ENCODE assay signal across 1 cellular context in genomic region chr6:43608310-43608763, GRCh38.
TF ChIP-seq lines count a peak whose summit lies in the region.

No MANE protein-coding gene starts in this region.

TF ChIP-seq in K562, 482 proteins besides CTCF, POLR2A, EP300 and RAD21 (continues in another document):
- TF ChIP-seq SAP30 (IDR thresholded peaks at IDR 0.05; ENCODE audit: borderline replicate concordance, insufficient read depth, low read depth, low read length, poor library complexity, severe bottlenecking) (no peak), ZBTB9 (CRISPR knock-in tag; IDR thresholded peaks at IDR 0.05) (peak; percentile 40; the same call in 1 of the 2 replicates), TARDBP (IDR thresholded peaks at IDR 0.05) (0 out of 2 replicates have a peak, but pooled peaks have one; percentile 34), JUND (IDR thresholded peaks at IDR 0.05; ENCODE audit: borderline replicate concordance, low read depth, low read length) (no peak), JUND (tag; IDR thresholded peaks at IDR 0.05; ENCODE audit: borderline replicate concordance, low read depth, low read length) (0 out of 3 replicates have a peak, but pooled peaks have one; percentile 27), SMARCA5 (IDR thresholded peaks at IDR 0.05) (0 out of 2 replicates have a peak, but pooled peaks have one; percentile 56), CBX3 (IDR thresholded peaks at IDR 0.05; ENCODE audit: borderline replicate concordance in 1 of 2, low read length in 2 of 2) (peak in 1 of 2 experiments; percentile 33; a peak in 1 of 3 replicates), GATAD2B (IDR thresholded peaks at IDR 0.05; ENCODE audit: borderline replicate concordance) (no peak), ZNF263 (CRISPR knock-in tag; IDR thresholded peaks at IDR 0.05; ENCODE audit: borderline replicate concordance) (no peak; the same call in 1 of the 2 replicates), RB1 (IDR thresholded peaks at IDR 0.05; ENCODE audit: low read depth) (peak; percentile 57; the same call in 1 of the 2 replicates), SMC3 (conservative IDR thresholded peaks at IDR 0.05; ENCODE audit: insufficient read depth, low read depth, low read length) (peak; percentile 63; the same call in 1 of the 2 replicates), ZNF584 (CRISPR knock-in tag; IDR thresholded peaks at IDR 0.05; ENCODE audit: low read depth) (0 out of 2 replicates have a peak, but pooled peaks have one; percentile 22), HCFC1 (IDR thresholded peaks at IDR 0.05; ENCODE audit: low read depth, low read length) (0 out of 2 replicates have a peak, but pooled peaks have one; percentile 22), ATF7 (IDR thresholded peaks at IDR 0.05) (peak; percentile 31; the same call in 1 of the 2 replicates), HDAC8 (tag; IDR thresholded peaks at IDR 0.05) (no peak), RHOXF2B (CRISPR knock-in tag; conservative IDR thresholded peaks at IDR 0.05) (no peak), NR2F6 (CRISPR knock-in tag; IDR thresholded peaks at IDR 0.05) (no peak), ARID1B (IDR thresholded peaks at IDR 0.05) (no peak; the same call in 1 of the 2 replicates), CC2D1A (IDR thresholded peaks at IDR 0.05) (peak; percentile 56; the same call in 1 of the 2 replicates), CEBPG (CRISPR knock-in tag; IDR thresholded peaks at IDR 0.05) (0 out of 2 replicates have a peak, but pooled peaks have one; percentile 4), CEBPG (tag; conservative IDR thresholded peaks at IDR 0.05 in 1 of 2, IDR thresholded peaks at IDR 0.05 in 1 of 2) (0 out of 4 replicates have a peak, but pooled peaks of 1 of the 2 experiments have one; percentile 34), NCOA6 (IDR thresholded peaks at IDR 0.05) (no peak), STAG1 (CRISPR knock-in tag; IDR thresholded peaks at IDR 0.05; ENCODE audit: borderline replicate concordance) (no peak), SNIP1 (IDR thresholded peaks at IDR 0.05; ENCODE audit: low read depth) (no peak), HSF4 (CRISPR knock-in tag; IDR thresholded peaks at IDR 0.05; ENCODE audit: borderline replicate concordance) (no peak), ZNF212 (CRISPR knock-in tag; IDR thresholded peaks at IDR 0.05) (0 out of 2 replicates have a peak, but pooled peaks have one; percentile 38), JUN (IDR thresholded peaks at IDR 0.05; ENCODE audit: borderline replicate concordance, low read depth, low read length) (peak; percentile 29; the same call in 1 of the 2 replicates), JUN (CRISPR knock-in tag; IDR thresholded peaks at IDR 0.05; ENCODE audit: borderline replicate concordance) (no peak), SMAD4 (CRISPR knock-in tag; conservative IDR thresholded peaks at IDR 0.05) (0 out of 2 replicates have a peak, but pooled peaks have one; percentile 22), BDP1 (IDR thresholded peaks at IDR 0.05; ENCODE audit: insufficient read depth, insufficient read length) (no peak), EWSR1 (IDR thresholded peaks at IDR 0.05; ENCODE audit: borderline replicate concordance, low read depth, partially characterized antibody) (no peak), ARID2 (IDR thresholded peaks at IDR 0.05) (0 out of 2 replicates have a peak, but pooled peaks have one; percentile 39), POU5F1 (IDR thresholded peaks at IDR 0.05; ENCODE audit: borderline replicate concordance, low read depth, low read length, partially characterized antibody) (no peak), PML (IDR thresholded peaks at IDR 0.05; ENCODE audit: low read length) (peak; percentile 14; the same call in 1 of the 2 replicates), SMARCA4 (IDR thresholded peaks at IDR 0.05) (0 out of 2 replicates have a peak, but pooled peaks have one; percentile 21), HDAC1 (IDR thresholded peaks at IDR 0.05) (0 out of 4 replicates have a peak, but pooled peaks of 1 of the 2 experiments have one; percentile 16), MTA3 (IDR thresholded peaks at IDR 0.05; ENCODE audit: borderline replicate concordance) (0 out of 2 replicates have a peak, but pooled peaks have one; percentile 37), ZNF184 (CRISPR knock-in tag; IDR thresholded peaks at IDR 0.05) (no peak)
- TF ChIP-seq, protein P1, sequence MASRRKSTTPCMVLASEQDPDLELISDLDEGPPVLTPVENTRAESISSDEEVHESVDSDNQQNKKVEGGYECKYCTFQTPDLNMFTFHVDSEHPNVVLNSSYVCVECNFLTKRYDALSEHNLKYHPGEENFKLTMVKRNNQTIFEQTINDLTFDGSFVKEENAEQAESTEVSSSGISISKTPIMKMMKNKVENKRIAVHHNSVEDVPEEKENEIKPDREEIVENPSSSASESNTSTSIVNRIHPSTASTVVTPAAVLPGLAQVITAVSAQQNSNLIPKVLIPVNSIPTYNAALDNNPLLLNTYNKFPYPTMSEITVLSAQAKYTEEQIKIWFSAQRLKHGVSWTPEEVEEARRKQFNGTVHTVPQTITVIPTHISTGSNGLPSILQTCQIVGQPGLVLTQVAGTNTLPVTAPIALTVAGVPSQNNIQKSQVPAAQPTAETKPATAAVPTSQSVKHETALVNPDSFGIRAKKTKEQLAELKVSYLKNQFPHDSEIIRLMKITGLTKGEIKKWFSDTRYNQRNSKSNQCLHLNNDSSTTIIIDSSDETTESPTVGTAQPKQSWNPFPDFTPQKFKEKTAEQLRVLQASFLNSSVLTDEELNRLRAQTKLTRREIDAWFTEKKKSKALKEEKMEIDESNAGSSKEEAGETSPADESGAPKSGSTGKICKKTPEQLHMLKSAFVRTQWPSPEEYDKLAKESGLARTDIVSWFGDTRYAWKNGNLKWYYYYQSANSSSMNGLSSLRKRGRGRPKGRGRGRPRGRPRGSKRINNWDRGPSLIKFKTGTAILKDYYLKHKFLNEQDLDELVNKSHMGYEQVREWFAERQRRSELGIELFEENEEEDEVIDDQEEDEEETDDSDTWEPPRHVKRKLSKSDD (conservative IDR thresholded peaks at IDR 0.05; ENCODE audit: low read length), result no peak
- TF ChIP-seq, protein P2, sequence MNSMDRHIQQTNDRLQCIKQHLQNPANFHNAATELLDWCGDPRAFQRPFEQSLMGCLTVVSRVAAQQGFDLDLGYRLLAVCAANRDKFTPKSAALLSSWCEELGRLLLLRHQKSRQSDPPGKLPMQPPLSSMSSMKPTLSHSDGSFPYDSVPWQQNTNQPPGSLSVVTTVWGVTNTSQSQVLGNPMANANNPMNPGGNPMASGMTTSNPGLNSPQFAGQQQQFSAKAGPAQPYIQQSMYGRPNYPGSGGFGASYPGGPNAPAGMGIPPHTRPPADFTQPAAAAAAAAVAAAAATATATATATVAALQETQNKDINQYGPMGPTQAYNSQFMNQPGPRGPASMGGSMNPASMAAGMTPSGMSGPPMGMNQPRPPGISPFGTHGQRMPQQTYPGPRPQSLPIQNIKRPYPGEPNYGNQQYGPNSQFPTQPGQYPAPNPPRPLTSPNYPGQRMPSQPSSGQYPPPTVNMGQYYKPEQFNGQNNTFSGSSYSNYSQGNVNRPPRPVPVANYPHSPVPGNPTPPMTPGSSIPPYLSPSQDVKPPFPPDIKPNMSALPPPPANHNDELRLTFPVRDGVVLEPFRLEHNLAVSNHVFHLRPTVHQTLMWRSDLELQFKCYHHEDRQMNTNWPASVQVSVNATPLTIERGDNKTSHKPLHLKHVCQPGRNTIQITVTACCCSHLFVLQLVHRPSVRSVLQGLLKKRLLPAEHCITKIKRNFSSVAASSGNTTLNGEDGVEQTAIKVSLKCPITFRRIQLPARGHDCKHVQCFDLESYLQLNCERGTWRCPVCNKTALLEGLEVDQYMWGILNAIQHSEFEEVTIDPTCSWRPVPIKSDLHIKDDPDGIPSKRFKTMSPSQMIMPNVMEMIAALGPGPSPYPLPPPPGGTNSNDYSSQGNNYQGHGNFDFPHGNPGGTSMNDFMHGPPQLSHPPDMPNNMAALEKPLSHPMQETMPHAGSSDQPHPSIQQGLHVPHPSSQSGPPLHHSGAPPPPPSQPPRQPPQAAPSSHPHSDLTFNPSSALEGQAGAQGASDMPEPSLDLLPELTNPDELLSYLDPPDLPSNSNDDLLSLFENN (IDR thresholded peaks at IDR 0.05; ENCODE audit: low read depth in 2 of 2, low read length in 2 of 2), result 0 out of 4 replicates have a peak, but pooled peaks of 1 of the 2 experiments have one; percentile 20
- TF ChIP-seq, protein P3, sequence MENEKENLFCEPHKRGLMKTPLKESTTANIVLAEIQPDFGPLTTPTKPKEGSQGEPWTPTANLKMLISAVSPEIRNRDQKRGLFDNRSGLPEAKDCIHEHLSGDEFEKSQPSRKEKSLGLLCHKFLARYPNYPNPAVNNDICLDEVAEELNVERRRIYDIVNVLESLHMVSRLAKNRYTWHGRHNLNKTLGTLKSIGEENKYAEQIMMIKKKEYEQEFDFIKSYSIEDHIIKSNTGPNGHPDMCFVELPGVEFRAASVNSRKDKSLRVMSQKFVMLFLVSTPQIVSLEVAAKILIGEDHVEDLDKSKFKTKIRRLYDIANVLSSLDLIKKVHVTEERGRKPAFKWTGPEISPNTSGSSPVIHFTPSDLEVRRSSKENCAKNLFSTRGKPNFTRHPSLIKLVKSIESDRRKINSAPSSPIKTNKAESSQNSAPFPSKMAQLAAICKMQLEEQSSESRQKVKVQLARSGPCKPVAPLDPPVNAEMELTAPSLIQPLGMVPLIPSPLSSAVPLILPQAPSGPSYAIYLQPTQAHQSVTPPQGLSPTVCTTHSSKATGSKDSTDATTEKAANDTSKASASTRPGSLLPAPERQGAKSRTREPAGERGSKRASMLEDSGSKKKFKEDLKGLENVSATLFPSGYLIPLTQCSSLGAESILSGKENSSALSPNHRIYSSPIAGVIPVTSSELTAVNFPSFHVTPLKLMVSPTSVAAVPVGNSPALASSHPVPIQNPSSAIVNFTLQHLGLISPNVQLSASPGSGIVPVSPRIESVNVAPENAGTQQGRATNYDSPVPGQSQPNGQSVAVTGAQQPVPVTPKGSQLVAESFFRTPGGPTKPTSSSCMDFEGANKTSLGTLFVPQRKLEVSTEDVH (IDR thresholded peaks at IDR 0.05; ENCODE audit: low read depth, partially characterized antibody), result peak; percentile 16
- TF ChIP-seq, protein P4, sequence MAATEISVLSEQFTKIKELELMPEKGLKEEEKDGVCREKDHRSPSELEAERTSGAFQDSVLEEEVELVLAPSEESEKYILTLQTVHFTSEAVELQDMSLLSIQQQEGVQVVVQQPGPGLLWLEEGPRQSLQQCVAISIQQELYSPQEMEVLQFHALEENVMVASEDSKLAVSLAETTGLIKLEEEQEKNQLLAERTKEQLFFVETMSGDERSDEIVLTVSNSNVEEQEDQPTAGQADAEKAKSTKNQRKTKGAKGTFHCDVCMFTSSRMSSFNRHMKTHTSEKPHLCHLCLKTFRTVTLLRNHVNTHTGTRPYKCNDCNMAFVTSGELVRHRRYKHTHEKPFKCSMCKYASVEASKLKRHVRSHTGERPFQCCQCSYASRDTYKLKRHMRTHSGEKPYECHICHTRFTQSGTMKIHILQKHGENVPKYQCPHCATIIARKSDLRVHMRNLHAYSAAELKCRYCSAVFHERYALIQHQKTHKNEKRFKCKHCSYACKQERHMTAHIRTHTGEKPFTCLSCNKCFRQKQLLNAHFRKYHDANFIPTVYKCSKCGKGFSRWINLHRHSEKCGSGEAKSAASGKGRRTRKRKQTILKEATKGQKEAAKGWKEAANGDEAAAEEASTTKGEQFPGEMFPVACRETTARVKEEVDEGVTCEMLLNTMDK (IDR thresholded peaks at IDR 0.05; ENCODE audit: borderline replicate concordance, insufficient read depth, low read depth, low read length, poor library complexity, severe bottlenecking), result peak; percentile 74
- TF ChIP-seq, protein P5, sequence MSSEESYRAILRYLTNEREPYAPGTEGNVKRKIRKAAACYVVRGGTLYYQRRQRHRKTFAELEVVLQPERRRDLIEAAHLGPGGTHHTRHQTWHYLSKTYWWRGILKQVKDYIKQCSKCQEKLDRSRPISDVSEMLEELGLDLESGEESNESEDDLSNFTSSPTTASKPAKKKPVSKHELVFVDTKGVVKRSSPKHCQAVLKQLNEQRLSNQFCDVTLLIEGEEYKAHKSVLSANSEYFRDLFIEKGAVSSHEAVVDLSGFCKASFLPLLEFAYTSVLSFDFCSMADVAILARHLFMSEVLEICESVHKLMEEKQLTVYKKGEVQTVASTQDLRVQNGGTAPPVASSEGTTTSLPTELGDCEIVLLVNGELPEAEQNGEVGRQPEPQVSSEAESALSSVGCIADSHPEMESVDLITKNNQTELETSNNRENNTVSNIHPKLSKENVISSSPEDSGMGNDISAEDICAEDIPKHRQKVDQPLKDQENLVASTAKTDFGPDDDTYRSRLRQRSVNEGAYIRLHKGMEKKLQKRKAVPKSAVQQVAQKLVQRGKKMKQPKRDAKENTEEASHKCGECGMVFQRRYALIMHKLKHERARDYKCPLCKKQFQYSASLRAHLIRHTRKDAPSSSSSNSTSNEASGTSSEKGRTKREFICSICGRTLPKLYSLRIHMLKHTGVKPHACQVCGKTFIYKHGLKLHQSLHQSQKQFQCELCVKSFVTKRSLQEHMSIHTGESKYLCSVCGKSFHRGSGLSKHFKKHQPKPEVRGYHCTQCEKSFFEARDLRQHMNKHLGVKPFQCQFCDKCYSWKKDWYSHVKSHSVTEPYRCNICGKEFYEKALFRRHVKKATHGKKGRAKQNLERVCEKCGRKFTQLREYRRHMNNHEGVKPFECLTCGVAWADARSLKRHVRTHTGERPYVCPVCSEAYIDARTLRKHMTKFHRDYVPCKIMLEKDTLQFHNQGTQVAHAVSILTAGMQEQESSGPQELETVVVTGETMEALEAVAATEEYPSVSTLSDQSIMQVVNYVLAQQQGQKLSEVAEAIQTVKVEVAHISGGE (CRISPR knock-in tag; IDR thresholded peaks at IDR 0.05), result no peak
